ENCODE assay signal across 10 cellular contexts in genomic region chr7:71752171-71752935, GRCh38.
DNase-seq lines count a peak whose midpoint lies in the region; ATAC-seq and TF ChIP-seq lines count a peak whose summit lies in the region.
"Had no signal": no experiment of that assay in that cellular context is flagged by ENCODE, and none has a peak within 500 bp of the region (broad histone marks: within the 10 kb centered on the region; RNA-seq: fewer than 3 reads in every experiment).

No MANE protein-coding gene starts in this region.

- ATAC-seq in heart left ventricle, result peak in 3 of 4 donors; percentile 81 to 90 (median 89)
- ATAC-seq in HG03342 (IDR thresholded peaks at IDR 0.05; ENCODE audit: unreplicated experiment), result no peak
- ATAC-seq: naive thymus-derived CD8-positive, alpha-beta T cell had no signal

- H3K4me3 ChIP-seq in GM12864 (ENCODE audit: low read depth, low read length) (no peak overlapping the region), heart left ventricle (no peak overlapping the region), prostate gland (no peak overlapping the region)
- H3K4me3 ChIP-seq: SK-N-MC had no signal

- DNase-seq in GM12864 (ENCODE audit: low read depth) (no peak), M059J (ENCODE audit: low read depth) (peak; percentile 28), heart left ventricle (peak in 3 of 5 donors; percentile 30 to 78 (median 31)), prostate gland (ENCODE audit: low spot score) (no peak), ureter (ENCODE audit: low spot score) (no peak), H4 (ENCODE audit: low spot score) (no peak)
- DNase-seq in activated T-cell treated with anti-CD3 and anti-CD28 coated beads, Interleukin-2, amount 50 U/mL, for 1 hour, result peak; percentile 19

- TF ChIP-seq CTCF in GM12864 (IDR thresholded peaks at IDR 0.05; ENCODE audit: low read depth, low read length, missing control alignments) (peak; percentile 51), heart left ventricle (IDR thresholded peaks at IDR 0.05) (peak; percentile 43 to 71 (median 56)), prostate gland (IDR thresholded peaks at IDR 0.05) (peak in 3 of 4 experiments; percentile 44 to 59 (median 50))

- H3K27ac ChIP-seq in heart left ventricle (no peak overlapping the region), prostate gland (no peak overlapping the region)
- H3K27ac ChIP-seq: SK-N-MC had no signal

- WGBS in heart left ventricle, 4 donors, result 13 to 33% (median 21%) methylated on average over 17 to 43 of the region's 43 CpGs
- WGBS in prostate gland, result 22% methylated on average over 35 of the region's 43 CpGs

- H3K4me1 ChIP-seq in heart left ventricle, result peaks cover 0 to 6% (median 0%) of the 10 kb centered on the region in 12 donors
- no peaks in the 10 kb centered on the region for H3K4me1 ChIP-seq in prostate gland (replicated peaks)

- H3K36me3 ChIP-seq in heart left ventricle (no peaks in the 10 kb centered on the region), prostate gland (no peaks in the 10 kb centered on the region)

- no peak for TF ChIP-seq POLR2A in heart left ventricle (IDR thresholded peaks at IDR 0.05)
- no peak for TF ChIP-seq POLR2A in prostate gland (IDR thresholded peaks at IDR 0.05)

- H3K9me3 ChIP-seq in heart left ventricle (peaks cover 0 to 16% (median under 1%) of the 10 kb centered on the region in 12 donors), prostate gland (no peaks in the 10 kb centered on the region)

- intact Hi-C loops in heart left ventricle (cut with DNase I) (loop anchor here in 8 of 10 donors (2.0 to 10.0 kb wide), 6 partner anchors 740 to 1032 kb away; no protein-coding TSS in a partner anchor), prostate gland (cut with DNase I) (loop anchor here (10.0 kb wide), 1 partner anchor 742 kb away; no protein-coding TSS in a partner anchor)

- peaks cover 3 to 40% (median 12%) of the 10 kb centered on the region in 9 donors for H3K27me3 ChIP-seq in heart left ventricle
- peaks cover 5% of the 10 kb centered on the region for H3K27me3 ChIP-seq in prostate gland (replicated peaks; ENCODE audit: insufficient read depth)

Comparison
In these comparisons a context has a peak if more than half of its experiments do, and no peak if none do; other contexts are left out.
1. DNase-seq: peak in M059J (single experiment), activated T-cell treated with anti-CD3 and anti-CD28 coated beads, Interleukin-2, amount 50 U/mL, for 1 hour (single experiment) and heart left ventricle (3 of 5); none in GM12864 (single experiment), prostate gland (single experiment), ureter (single experiment) and H4 (single experiment).
2. Peak in every context shown above with its lines, with median percentiles within 50 percentile points of each other: CTCF ChIP-seq.